1 cellular context compared by ENCODE assay signal in the genomic region with DNA sequence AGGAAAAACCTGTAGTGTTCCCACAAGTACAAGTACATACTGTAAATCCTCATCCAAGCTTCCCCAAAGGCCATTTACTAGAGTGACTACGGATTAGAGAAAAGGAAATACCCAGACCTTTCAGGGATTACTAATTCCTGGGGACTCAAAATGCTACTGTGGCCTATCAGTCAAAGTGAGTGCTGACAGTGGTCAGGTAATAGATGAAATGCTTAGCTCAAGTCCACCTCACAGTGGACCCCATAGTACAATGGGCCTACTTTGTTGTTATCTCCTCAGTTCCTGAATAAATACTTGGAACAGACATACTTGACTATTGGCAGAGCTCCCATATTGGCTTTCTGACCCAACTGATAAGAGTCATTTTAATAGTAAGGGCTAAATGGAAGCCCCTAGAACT.
TF ChIP-seq lines count a peak whose summit lies in the region.

No MANE protein-coding gene starts in this region.

TF ChIP-seq in K562, 482 proteins besides CTCF, POLR2A, EP300 and RAD21 (continued from another document and continues in another):
- TF ChIP-seq, protein P1, sequence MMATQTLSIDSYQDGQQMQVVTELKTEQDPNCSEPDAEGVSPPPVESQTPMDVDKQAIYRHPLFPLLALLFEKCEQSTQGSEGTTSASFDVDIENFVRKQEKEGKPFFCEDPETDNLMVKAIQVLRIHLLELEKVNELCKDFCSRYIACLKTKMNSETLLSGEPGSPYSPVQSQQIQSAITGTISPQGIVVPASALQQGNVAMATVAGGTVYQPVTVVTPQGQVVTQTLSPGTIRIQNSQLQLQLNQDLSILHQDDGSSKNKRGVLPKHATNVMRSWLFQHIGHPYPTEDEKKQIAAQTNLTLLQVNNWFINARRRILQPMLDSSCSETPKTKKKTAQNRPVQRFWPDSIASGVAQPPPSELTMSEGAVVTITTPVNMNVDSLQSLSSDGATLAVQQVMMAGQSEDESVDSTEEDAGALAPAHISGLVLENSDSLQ (IDR thresholded peaks at IDR 0.05): peak; percentile 34; the same call in 1 of the 2 replicates
- TF ChIP-seq NR3C1 (CRISPR knock-in tag; IDR thresholded peaks at IDR 0.05) (no peak), ZNF274 (IDR thresholded peaks at IDR 0.05; ENCODE audit: borderline replicate concordance, low read depth, low read length) (no peak), RBM17 (IDR thresholded peaks at IDR 0.05; ENCODE audit: borderline replicate concordance, low read depth, low read length) (no peak), FOXK2 (conservative IDR thresholded peaks at IDR 0.05 in 1 of 2, IDR thresholded peaks at IDR 0.05 in 1 of 2; ENCODE audit: low read depth in 2 of 2) (no peak), XRCC4 (IDR thresholded peaks at IDR 0.05; ENCODE audit: extremely low read depth, insufficient read depth, insufficient read length) (no peak), GTF2A2 (tag; IDR thresholded peaks at IDR 0.05) (no peak), SRSF9 (IDR thresholded peaks at IDR 0.05; ENCODE audit: borderline replicate concordance, low read depth, low read length) (no peak), ZNF583 (CRISPR knock-in tag; IDR thresholded peaks at IDR 0.05) (no peak), SRSF1 (IDR thresholded peaks at IDR 0.05; ENCODE audit: low read depth, low read length) (no peak), SNRNP70 (optimal IDR thresholded peaks at IDR 0.05; ENCODE audit: low read depth, low read length) (no peak), ZBED1 (IDR thresholded peaks at IDR 0.05) (no peak), CBFA2T2 (conservative IDR thresholded peaks at IDR 0.05) (no peak), ZNF551 (CRISPR knock-in tag; IDR thresholded peaks at IDR 0.05) (no peak), RHOXF2B (CRISPR knock-in tag; conservative IDR thresholded peaks at IDR 0.05) (no peak), ZEB2 (IDR thresholded peaks at IDR 0.05) (no peak), KLF13 (tag; IDR thresholded peaks at IDR 0.05; ENCODE audit: borderline replicate concordance, low read depth) (no peak), ARNT (IDR thresholded peaks at IDR 0.05) (no peak), NFE2 (IDR thresholded peaks at IDR 0.05; ENCODE audit: low read depth) (no peak), SOX6 (IDR thresholded peaks at IDR 0.05) (0 out of 2 replicates have a peak, but pooled peaks have one; percentile 41), PHF8 (IDR thresholded peaks at IDR 0.05; ENCODE audit: borderline replicate concordance, low read length) (no peak), BRF1 (IDR thresholded peaks at IDR 0.05; ENCODE audit: borderline replicate concordance, extremely low read depth, insufficient read length) (no peak)
- TF ChIP-seq, protein P2, sequence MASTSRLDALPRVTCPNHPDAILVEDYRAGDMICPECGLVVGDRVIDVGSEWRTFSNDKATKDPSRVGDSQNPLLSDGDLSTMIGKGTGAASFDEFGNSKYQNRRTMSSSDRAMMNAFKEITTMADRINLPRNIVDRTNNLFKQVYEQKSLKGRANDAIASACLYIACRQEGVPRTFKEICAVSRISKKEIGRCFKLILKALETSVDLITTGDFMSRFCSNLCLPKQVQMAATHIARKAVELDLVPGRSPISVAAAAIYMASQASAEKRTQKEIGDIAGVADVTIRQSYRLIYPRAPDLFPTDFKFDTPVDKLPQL (IDR thresholded peaks at IDR 0.05; ENCODE audit: extremely low read depth, insufficient read length): no peak
- TF ChIP-seq, protein P3, sequence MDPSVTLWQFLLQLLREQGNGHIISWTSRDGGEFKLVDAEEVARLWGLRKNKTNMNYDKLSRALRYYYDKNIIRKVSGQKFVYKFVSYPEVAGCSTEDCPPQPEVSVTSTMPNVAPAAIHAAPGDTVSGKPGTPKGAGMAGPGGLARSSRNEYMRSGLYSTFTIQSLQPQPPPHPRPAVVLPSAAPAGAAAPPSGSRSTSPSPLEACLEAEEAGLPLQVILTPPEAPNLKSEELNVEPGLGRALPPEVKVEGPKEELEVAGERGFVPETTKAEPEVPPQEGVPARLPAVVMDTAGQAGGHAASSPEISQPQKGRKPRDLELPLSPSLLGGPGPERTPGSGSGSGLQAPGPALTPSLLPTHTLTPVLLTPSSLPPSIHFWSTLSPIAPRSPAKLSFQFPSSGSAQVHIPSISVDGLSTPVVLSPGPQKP (CRISPR knock-in tag; IDR thresholded peaks at IDR 0.05): no peak
- TF ChIP-seq, protein P4, sequence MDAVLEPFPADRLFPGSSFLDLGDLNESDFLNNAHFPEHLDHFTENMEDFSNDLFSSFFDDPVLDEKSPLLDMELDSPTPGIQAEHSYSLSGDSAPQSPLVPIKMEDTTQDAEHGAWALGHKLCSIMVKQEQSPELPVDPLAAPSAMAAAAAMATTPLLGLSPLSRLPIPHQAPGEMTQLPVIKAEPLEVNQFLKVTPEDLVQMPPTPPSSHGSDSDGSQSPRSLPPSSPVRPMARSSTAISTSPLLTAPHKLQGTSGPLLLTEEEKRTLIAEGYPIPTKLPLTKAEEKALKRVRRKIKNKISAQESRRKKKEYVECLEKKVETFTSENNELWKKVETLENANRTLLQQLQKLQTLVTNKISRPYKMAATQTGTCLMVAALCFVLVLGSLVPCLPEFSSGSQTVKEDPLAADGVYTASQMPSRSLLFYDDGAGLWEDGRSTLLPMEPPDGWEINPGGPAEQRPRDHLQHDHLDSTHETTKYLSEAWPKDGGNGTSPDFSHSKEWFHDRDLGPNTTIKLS (IDR thresholded peaks at IDR 0.05; ENCODE audit: borderline replicate concordance, low read depth): no peak
- TF ChIP-seq, protein P5, sequence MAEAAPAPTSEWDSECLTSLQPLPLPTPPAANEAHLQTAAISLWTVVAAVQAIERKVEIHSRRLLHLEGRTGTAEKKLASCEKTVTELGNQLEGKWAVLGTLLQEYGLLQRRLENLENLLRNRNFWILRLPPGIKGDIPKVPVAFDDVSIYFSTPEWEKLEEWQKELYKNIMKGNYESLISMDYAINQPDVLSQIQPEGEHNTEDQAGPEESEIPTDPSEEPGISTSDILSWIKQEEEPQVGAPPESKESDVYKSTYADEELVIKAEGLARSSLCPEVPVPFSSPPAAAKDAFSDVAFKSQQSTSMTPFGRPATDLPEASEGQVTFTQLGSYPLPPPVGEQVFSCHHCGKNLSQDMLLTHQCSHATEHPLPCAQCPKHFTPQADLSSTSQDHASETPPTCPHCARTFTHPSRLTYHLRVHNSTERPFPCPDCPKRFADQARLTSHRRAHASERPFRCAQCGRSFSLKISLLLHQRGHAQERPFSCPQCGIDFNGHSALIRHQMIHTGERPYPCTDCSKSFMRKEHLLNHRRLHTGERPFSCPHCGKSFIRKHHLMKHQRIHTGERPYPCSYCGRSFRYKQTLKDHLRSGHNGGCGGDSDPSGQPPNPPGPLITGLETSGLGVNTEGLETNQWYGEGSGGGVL (CRISPR knock-in tag; IDR thresholded peaks at IDR 0.05): no peak
- TF ChIP-seq, protein P6, sequence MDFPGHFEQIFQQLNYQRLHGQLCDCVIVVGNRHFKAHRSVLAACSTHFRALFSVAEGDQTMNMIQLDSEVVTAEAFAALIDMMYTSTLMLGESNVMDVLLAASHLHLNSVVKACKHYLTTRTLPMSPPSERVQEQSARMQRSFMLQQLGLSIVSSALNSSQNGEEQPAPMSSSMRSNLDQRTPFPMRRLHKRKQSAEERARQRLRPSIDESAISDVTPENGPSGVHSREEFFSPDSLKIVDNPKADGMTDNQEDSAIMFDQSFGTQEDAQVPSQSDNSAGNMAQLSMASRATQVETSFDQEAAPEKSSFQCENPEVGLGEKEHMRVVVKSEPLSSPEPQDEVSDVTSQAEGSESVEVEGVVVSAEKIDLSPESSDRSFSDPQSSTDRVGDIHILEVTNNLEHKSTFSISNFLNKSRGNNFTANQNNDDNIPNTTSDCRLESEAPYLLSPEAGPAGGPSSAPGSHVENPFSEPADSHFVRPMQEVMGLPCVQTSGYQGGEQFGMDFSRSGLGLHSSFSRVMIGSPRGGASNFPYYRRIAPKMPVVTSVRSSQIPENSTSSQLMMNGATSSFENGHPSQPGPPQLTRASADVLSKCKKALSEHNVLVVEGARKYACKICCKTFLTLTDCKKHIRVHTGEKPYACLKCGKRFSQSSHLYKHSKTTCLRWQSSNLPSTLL (IDR thresholded peaks at IDR 0.05): no peak
- TF ChIP-seq, protein P7, sequence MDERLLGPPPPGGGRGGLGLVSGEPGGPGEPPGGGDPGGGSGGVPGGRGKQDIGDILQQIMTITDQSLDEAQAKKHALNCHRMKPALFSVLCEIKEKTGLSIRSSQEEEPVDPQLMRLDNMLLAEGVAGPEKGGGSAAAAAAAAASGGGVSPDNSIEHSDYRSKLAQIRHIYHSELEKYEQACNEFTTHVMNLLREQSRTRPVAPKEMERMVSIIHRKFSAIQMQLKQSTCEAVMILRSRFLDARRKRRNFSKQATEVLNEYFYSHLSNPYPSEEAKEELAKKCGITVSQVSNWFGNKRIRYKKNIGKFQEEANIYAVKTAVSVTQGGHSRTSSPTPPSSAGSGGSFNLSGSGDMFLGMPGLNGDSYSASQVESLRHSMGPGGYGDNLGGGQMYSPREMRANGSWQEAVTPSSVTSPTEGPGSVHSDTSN (CRISPR knock-in tag; IDR thresholded peaks at IDR 0.05; ENCODE audit: low read depth): no peak
- TF ChIP-seq, protein P7 (tag; conservative IDR thresholded peaks at IDR 0.05; ENCODE audit: low read depth): peak; percentile 19; the same call in 1 of the 2 replicates
- TF ChIP-seq, protein P8, sequence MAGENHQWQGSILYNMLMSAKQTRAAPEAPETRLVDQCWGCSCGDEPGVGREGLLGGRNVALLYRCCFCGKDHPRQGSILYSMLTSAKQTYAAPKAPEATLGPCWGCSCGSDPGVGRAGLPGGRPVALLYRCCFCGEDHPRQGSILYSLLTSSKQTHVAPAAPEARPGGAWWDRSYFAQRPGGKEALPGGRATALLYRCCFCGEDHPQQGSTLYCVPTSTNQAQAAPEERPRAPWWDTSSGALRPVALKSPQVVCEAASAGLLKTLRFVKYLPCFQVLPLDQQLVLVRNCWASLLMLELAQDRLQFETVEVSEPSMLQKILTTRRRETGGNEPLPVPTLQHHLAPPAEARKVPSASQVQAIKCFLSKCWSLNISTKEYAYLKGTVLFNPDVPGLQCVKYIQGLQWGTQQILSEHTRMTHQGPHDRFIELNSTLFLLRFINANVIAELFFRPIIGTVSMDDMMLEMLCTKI (IDR thresholded peaks at IDR 0.05; ENCODE audit: partially characterized antibody): no peak
- TF ChIP-seq, protein P9, sequence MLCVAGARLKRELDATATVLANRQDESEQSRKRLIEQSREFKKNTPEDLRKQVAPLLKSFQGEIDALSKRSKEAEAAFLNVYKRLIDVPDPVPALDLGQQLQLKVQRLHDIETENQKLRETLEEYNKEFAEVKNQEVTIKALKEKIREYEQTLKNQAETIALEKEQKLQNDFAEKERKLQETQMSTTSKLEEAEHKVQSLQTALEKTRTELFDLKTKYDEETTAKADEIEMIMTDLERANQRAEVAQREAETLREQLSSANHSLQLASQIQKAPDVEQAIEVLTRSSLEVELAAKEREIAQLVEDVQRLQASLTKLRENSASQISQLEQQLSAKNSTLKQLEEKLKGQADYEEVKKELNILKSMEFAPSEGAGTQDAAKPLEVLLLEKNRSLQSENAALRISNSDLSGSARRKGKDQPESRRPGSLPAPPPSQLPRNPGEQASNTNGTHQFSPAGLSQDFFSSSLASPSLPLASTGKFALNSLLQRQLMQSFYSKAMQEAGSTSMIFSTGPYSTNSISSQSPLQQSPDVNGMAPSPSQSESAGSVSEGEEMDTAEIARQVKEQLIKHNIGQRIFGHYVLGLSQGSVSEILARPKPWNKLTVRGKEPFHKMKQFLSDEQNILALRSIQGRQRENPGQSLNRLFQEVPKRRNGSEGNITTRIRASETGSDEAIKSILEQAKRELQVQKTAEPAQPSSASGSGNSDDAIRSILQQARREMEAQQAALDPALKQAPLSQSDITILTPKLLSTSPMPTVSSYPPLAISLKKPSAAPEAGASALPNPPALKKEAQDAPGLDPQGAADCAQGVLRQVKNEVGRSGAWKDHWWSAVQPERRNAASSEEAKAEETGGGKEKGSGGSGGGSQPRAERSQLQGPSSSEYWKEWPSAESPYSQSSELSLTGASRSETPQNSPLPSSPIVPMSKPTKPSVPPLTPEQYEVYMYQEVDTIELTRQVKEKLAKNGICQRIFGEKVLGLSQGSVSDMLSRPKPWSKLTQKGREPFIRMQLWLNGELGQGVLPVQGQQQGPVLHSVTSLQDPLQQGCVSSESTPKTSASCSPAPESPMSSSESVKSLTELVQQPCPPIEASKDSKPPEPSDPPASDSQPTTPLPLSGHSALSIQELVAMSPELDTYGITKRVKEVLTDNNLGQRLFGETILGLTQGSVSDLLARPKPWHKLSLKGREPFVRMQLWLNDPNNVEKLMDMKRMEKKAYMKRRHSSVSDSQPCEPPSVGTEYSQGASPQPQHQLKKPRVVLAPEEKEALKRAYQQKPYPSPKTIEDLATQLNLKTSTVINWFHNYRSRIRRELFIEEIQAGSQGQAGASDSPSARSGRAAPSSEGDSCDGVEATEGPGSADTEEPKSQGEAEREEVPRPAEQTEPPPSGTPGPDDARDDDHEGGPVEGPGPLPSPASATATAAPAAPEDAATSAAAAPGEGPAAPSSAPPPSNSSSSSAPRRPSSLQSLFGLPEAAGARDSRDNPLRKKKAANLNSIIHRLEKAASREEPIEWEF (CRISPR knock-in tag; IDR thresholded peaks at IDR 0.05): no peak
- TF ChIP-seq, protein P10, sequence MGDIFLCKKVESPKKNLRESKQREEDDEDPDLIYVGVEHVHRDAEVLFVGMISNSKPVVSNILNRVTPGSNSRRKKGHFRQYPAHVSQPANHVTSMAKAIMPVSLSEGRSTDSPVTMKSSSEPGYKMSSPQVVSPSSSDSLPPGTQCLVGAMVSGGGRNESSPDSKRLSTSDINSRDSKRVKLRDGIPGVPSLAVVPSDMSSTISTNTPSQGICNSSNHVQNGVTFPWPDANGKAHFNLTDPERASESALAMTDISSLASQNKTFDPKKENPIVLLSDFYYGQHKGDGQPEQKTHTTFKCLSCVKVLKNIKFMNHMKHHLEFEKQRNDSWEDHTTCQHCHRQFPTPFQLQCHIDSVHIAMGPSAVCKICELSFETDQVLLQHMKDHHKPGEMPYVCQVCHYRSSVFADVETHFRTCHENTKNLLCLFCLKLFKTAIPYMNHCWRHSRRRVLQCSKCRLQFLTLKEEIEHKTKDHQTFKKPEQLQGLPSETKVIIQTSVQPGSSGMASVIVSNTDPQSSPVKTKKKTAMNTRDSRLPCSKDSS (IDR thresholded peaks at IDR 0.05; ENCODE audit: low read depth, partially characterized antibody): no peak
